In genomic region chr16:48522041-48522440, GRCh38 we compare ENCODE assay signal across 37 cellular contexts.
"Had no signal": no experiment of that assay in that cellular context is flagged by ENCODE, and none has a peak within 500 bp of the region (broad histone marks: within the 10 kb centered on the region; RNA-seq: fewer than 3 reads in every experiment).

No MANE protein-coding gene starts in this region.

- H3K9me3 Mint-ChIP-seq: activated B cell treated with CpG ODN at 0.5 μM for 24 hours; activated CD4-positive, alpha-beta memory T cell treated with anti-CD3 and anti-CD28 coated beads for 36 hours; activated naive CD4-positive, alpha-beta T cell treated with anti-CD3 and anti-CD28 coated beads for 36 hours; activated naive CD8-positive, alpha-beta T cell treated with anti-CD3 and anti-CD28 coated beads for 36 hours had no signal

- H3K9me3 ChIP-seq: MG63, Peyer's patch had no signal

- H3K36me3 Mint-ChIP-seq: activated CD4-positive, alpha-beta memory T cell treated with anti-CD3 and anti-CD28 coated beads for 36 hours; activated naive CD8-positive, alpha-beta T cell treated with anti-CD3 and anti-CD28 coated beads for 36 hours had no signal

- DNase-seq: activated B cell treated with CpG ODN at 0.5 μM for 24 hours; activated CD4-positive, alpha-beta memory T cell treated with anti-CD3 and anti-CD28 coated beads for 36 hours; activated CD4-positive, alpha-beta T cell treated with anti-CD3 and anti-CD28 coated beads for 4 hours; activated CD4-positive, alpha-beta T cell treated with anti-CD3 and anti-CD28 coated beads, Interleukin-2, amount 50 U/mL, for 1 hour; activated CD4-positive, CD25-positive, alpha-beta regulatory T cell treated with anti-CD3 and anti-CD28 coated beads, Interleukin-2, amount 50 U/mL, for 72 hours; activated CD8-positive, alpha-beta memory T cell treated with anti-CD3 and anti-CD28 coated beads, Interleukin-2, amount 50 U/mL, for 48 hours; activated gamma-delta T cell; activated naive CD4-positive, alpha-beta T cell treated with anti-CD3 and anti-CD28 coated beads for 36 hours; activated naive CD8-positive, alpha-beta T cell treated with anti-CD3 and anti-CD28 coated beads for 36 hours; activated T-cell treated with anti-CD3 and anti-CD28 coated beads, Interleukin-2, amount 50 U/mL, for 48 hours; amniotic stem cell; brain microvascular endothelial cell; central memory CD4-positive, alpha-beta T cell; Kasumi-1; KG1; MG63; NCI-H1048; NCI-H1105 treated with DMSO at 0.1 percent for 48 hours; NCI-H1436; NCI-H1694; NCI-H1930; NCI-H2081 treated with DMSO at 0.1 percent for 48 hours; NCI-H226; NCI-H446 treated with DMSO at 0.1 percent for 48 hours; NCI-H524; NCI-H69; NK-92 treated with Interleukin-12 subunit alpha and Interleukin-12 subunit beta, amount 100 ng/mL, for 24 hours; PC-3; Peyer's patch; RPMI8226; SIG-M5; T-helper 1 cell; T-helper 2 cell; T-helper 9 cell had no signal

- H3K36me3 ChIP-seq: brain microvascular endothelial cell, MG63, Peyer's patch had no signal

- H3K27ac ChIP-seq: brain microvascular endothelial cell, Peyer's patch, VCaP had no signal

- H3K4me3 ChIP-seq: MG63, Peyer's patch had no signal

- ATAC-seq: PC-3, Right ventricle myocardium inferior, SK-N-SH treated with all-trans-retinoic acid at 6 μM for 48 hours had no signal

- H3K27me3 Mint-ChIP-seq: activated B cell treated with CpG ODN at 0.5 μM for 24 hours; activated CD4-positive, alpha-beta memory T cell treated with anti-CD3 and anti-CD28 coated beads for 36 hours; activated naive CD8-positive, alpha-beta T cell treated with anti-CD3 and anti-CD28 coated beads for 36 hours had no signal

- H3K27me3 ChIP-seq: brain microvascular endothelial cell, MG63, Peyer's patch had no signal

- H3K27ac Mint-ChIP-seq: activated B cell treated with CpG ODN at 0.5 μM for 24 hours; activated CD4-positive, alpha-beta memory T cell treated with anti-CD3 and anti-CD28 coated beads for 36 hours; activated naive CD4-positive, alpha-beta T cell treated with anti-CD3 and anti-CD28 coated beads for 36 hours; activated naive CD8-positive, alpha-beta T cell treated with anti-CD3 and anti-CD28 coated beads for 36 hours had no signal

- H3K4me3 Mint-ChIP-seq: activated B cell treated with CpG ODN at 0.5 μM for 24 hours; activated CD4-positive, alpha-beta memory T cell treated with anti-CD3 and anti-CD28 coated beads for 36 hours; activated naive CD4-positive, alpha-beta T cell treated with anti-CD3 and anti-CD28 coated beads for 36 hours; activated naive CD8-positive, alpha-beta T cell treated with anti-CD3 and anti-CD28 coated beads for 36 hours had no signal
